3 cellular contexts compared by ENCODE assay signal in genomic region chr16:8647721-8648318, GRCh38.
A peak's percentile ranks its signal among the peaks of the same experiment; 100 is the strongest.
TF ChIP-seq lines count a peak whose summit lies in the region.

No MANE protein-coding gene starts in this region.

TF ChIP-seq in A549, 52 proteins besides CTCF, POLR2A, EP300 and RAD21:
- TF ChIP-seq ZFP36 (IDR thresholded peaks at IDR 0.05; ENCODE audit: borderline replicate concordance, partially characterized antibody) (peak; percentile 46), HDAC2 (IDR thresholded peaks at IDR 0.05) (no peak)

TF ChIP-seq in HEK293, 187 proteins besides CTCF, POLR2A, EP300 and RAD21:
- TF ChIP-seq ZNF701 (tag by site-specific recombination; IDR thresholded peaks at IDR 0.05) (no peak), ZNF274 (IDR thresholded peaks at IDR 0.05; ENCODE audit: low read length) (no peak), ZNF274 (tag by site-specific recombination; IDR thresholded peaks at IDR 0.05; ENCODE audit: borderline replicate concordance) (no peak), ZBTB1 (tag by site-specific recombination; IDR thresholded peaks at IDR 0.05) (no peak), REST (tag by site-specific recombination; IDR thresholded peaks at IDR 0.05) (no peak), ZNF121 (tag by site-specific recombination; IDR thresholded peaks at IDR 0.05) (peak; percentile 46; the same call in 1 of the 2 replicates), ZNF391 (tag by site-specific recombination; IDR thresholded peaks at IDR 0.05; ENCODE audit: borderline replicate concordance, low read depth) (no peak), SCRT2 (tag by site-specific recombination; IDR thresholded peaks at IDR 0.05) (no peak), ZNF768 (tag by site-specific recombination; IDR thresholded peaks at IDR 0.05) (peak; percentile 87), ZNF112 (tag by site-specific recombination; IDR thresholded peaks at IDR 0.05) (no peak), ZNF530 (tag by site-specific recombination; IDR thresholded peaks at IDR 0.05; ENCODE audit: low read depth) (no peak), ZNF580 (tag by site-specific recombination; IDR thresholded peaks at IDR 0.05) (no peak), HOXC10 (CRISPR knock-in tag; IDR thresholded peaks at IDR 0.05) (no peak), GLI2 (tag by site-specific recombination; IDR thresholded peaks at IDR 0.05; ENCODE audit: borderline replicate concordance, low read depth) (no peak), ZNF37A (tag by site-specific recombination; IDR thresholded peaks at IDR 0.05) (no peak), ZNF2 (tag by site-specific recombination; IDR thresholded peaks at IDR 0.05) (no peak), ZNF16 (tag by site-specific recombination; IDR thresholded peaks at IDR 0.05; ENCODE audit: low read depth) (no peak), ZNF140 (tag by site-specific recombination; IDR thresholded peaks at IDR 0.05) (no peak)

TF ChIP-seq in H1, 55 proteins besides CTCF, POLR2A, EP300 and RAD21:
- TF ChIP-seq TCF12 (IDR thresholded peaks at IDR 0.05; ENCODE audit: low read depth, low read length) = no peak
- peak; percentile 78; the same call in 1 of the 2 replicates for TF ChIP-seq KDM1A (IDR thresholded peaks at IDR 0.05; ENCODE audit: borderline replicate concordance, low read length)
- TF ChIP-seq POLR2AphosphoS5 (IDR thresholded peaks at IDR 0.05; ENCODE audit: low read depth, low read length) = 0 out of 2 replicates have a peak, but pooled peaks have one; percentile 21
